In the genomic region with DNA sequence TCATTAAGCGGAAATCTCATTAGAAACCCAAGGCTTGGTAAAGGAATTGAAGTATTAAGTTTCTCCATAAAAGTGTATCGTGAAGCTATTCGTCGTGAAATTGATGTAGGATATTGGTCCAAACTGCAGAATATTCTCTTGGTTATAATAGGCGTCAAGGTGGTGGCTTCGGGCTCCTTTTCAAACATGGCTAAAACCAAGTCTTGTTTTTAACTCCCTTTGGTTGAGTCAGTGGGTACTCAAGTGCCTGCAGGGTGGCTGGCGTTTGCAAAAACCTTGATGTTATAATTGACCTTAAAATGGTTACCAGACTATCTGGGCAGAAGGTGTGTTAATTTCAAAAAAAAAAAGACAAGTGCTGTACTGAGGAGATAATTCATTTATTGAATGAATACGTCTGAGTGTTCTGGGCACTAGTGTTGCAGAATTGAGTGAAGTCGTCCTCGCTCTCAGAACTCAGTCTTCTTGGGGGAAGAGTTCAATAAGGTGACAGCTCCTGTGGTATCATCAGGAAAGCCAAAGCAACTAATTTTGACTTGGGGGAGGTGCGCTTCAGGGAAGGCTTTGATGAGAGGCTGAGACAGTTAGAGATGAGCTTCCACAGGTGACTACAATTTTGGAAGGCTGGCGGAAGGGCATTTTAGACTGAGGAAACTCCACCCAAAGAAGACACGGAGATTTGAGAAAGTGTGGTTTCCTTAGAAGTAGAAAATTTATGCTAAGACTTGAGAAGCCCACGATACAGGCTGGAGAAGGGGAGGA, we compare ENCODE assay signal across 9 cellular contexts. TPM values are rescaled to one million over a fixed set of nuclear protein-coding genes. Genes with fewer than 3 reads are reported as not detected.
DNase-seq lines count a peak whose midpoint lies in the region; ATAC-seq and TF ChIP-seq lines count a peak whose summit lies in the region.
"Had no signal": no experiment of that assay in that cellular context is flagged by ENCODE, and none has a peak within 500 bp of the region (broad histone marks: within the 10 kb centered on the region; RNA-seq: fewer than 3 reads in every experiment).

No MANE protein-coding gene starts in this region.

- WGBS in GM23248 (ENCODE audit: low coverage in 1 of 2, low lambda C conversion rate in 2 of 2, missing lambda C conversion rate in 2 of 2), 2 experiments: 36 to 39% methylated on average over 14 of the region's 14 CpGs
- 42% methylated on average over 14 of the region's 14 CpGs for WGBS in prostate gland

- H3K9me3 ChIP-seq in GM23248 (ENCODE audit: low read depth) (no peaks in the 10 kb centered on the region), SU-DHL-6 (ENCODE audit: insufficient read depth, low read length) (no peaks in the 10 kb centered on the region), prostate gland (no peaks in the 10 kb centered on the region)

- H4K20me1 ChIP-seq in GM23248 (ENCODE audit: insufficient read depth) (peaks cover 7% of the 10 kb centered on the region), SU-DHL-6 (ENCODE audit: low read depth, low read length) (peaks cover 19% of the 10 kb centered on the region; the same call in 1 of the 2 replicates)

- intact Hi-C loops in prostate gland (cut with DNase I): loop anchor here (5.0 kb wide), 1 partner anchor 57 kb away; a partner anchor contains a TSS

- no peak for TF ChIP-seq POLR2A in erythroblast (IDR thresholded peaks at IDR 0.05; ENCODE audit: low read length)
- no peak for TF ChIP-seq POLR2A in prostate gland (IDR thresholded peaks at IDR 0.05)

- H3K36me3 ChIP-seq in GM23248 (ENCODE audit: low read depth) (no peaks in the 10 kb centered on the region), SU-DHL-6 (ENCODE audit: low read length) (no peaks in the 10 kb centered on the region), prostate gland (no peaks in the 10 kb centered on the region)

- no peaks in the 10 kb centered on the region for H3K9me2 ChIP-seq in GM23248 (ENCODE audit: insufficient read depth)
- H3K9me2 ChIP-seq in SU-DHL-6 (replicated peaks; ENCODE audit: insufficient read depth, low read length): no peaks in the 10 kb centered on the region

- H3F3A ChIP-seq in GM23248 (ENCODE audit: insufficient read depth): peaks cover 37% of the 10 kb centered on the region
- peaks cover 16% of the 10 kb centered on the region; the same call in 1 of the 2 replicates for H3F3A ChIP-seq in SU-DHL-6 (ENCODE audit: insufficient read depth)

- peaks cover 57% of the 10 kb centered on the region for H3K79me2 ChIP-seq in GM23248 (ENCODE audit: insufficient read depth)
- peaks cover 44% of the 10 kb centered on the region for H3K79me2 ChIP-seq in SU-DHL-6 (ENCODE audit: insufficient read depth, low read length)

- H3K4me2 ChIP-seq in GM23248 (ENCODE audit: unreplicated experiment) (peak overlapping the region; percentile 89), SU-DHL-6 (ENCODE audit: low read depth, low read length, poor library complexity, severe bottlenecking) (peak overlapping the region; percentile 93)

- peaks cover 16% of the 10 kb centered on the region for H3K4me1 ChIP-seq in GM23248 (ENCODE audit: insufficient read depth)
- peaks cover 8% of the 10 kb centered on the region for H3K4me1 ChIP-seq in prostate gland (replicated peaks)

- H3K27ac ChIP-seq in GM23248: peak overlapping the region; percentile 65
- no peak overlapping the region for H3K27ac ChIP-seq in SU-DHL-6 (ENCODE audit: low read depth, low read length)
- peak overlapping the region; percentile 88 to 89 for H3K27ac ChIP-seq in prostate gland

- ATAC-seq in HG03521 (IDR thresholded peaks at IDR 0.05; ENCODE audit: unreplicated experiment): no peak

- H3K9ac ChIP-seq in GM23248 (peak overlapping the region; percentile 94), SU-DHL-6 (ENCODE audit: low read length) (peak overlapping the region; percentile 94)

- H2AFZ ChIP-seq in GM23248: peak overlapping the region; percentile 70
- peak overlapping the region; percentile 85 for H2AFZ ChIP-seq in SU-DHL-6 (ENCODE audit: low read depth, low read length, severe bottlenecking)

- no peak for TF ChIP-seq CTCF in SU-DHL-6 (IDR thresholded peaks at IDR 0.05; ENCODE audit: insufficient read depth, low read length, poor library complexity, severe bottlenecking)
- no peak for TF ChIP-seq CTCF in prostate gland (IDR thresholded peaks at IDR 0.05)

- no peaks in the 10 kb centered on the region for H3K27me3 ChIP-seq in GM23248 (replicated peaks; ENCODE audit: insufficient read depth)
- no peaks in the 10 kb centered on the region for H3K27me3 ChIP-seq in SU-DHL-6 (ENCODE audit: low read length)
- H3K27me3 ChIP-seq in prostate gland (replicated peaks; ENCODE audit: insufficient read depth): no peaks in the 10 kb centered on the region

- peak; percentile 15 for DNase-seq in GM23248
- peak; percentile 30 to 52 for DNase-seq in erythroblast (lab: John Stamatoyannopoulos, UW)
- DNase-seq in prostate gland (ENCODE audit: low spot score): no peak
- no peak for DNase-seq in anterior cingulate cortex (lab: John Stamatoyannopoulos, UW)
- no peak for DNase-seq in medulla oblongata (ENCODE audit: extremely low spot score)
- no peak for DNase-seq in amygdala (lab: John Stamatoyannopoulos, UW)
- DNase-seq: cortex of kidney had no signal

- H3K4me3 ChIP-seq in GM23248: peak overlapping the region; percentile 92
- peak overlapping the region; percentile 89 for H3K4me3 ChIP-seq in SU-DHL-6 (ENCODE audit: insufficient read depth, low read length, poor library complexity, severe bottlenecking)
- H3K4me3 ChIP-seq in prostate gland: peak overlapping the region; percentile 81 to 82

- in situ Hi-C loops in GM23248 (cut with MboI): no loop called here

RNA-seq across cellular contexts. Expression of a gene that starts 1.6 kb away (rescaled TPM):
- 55.4 and 63.6 TPM in 2 replicates for total RNA-seq in GM23248 (2014; rRNA removed; shearing (Covaris generic))
- polyA plus RNA-seq in GM23248 (2016; fragmentation: Nextera tagmentation; extraction: Ambion mirVana): 41.8 and 44.1 TPM in 2 replicates
- total RNA-seq in prostate gland: 10 to 100 TPM; 33.1 to 67.5 TPM

RNA-seq across cellular contexts. Expression of a gene that starts 58.9 kb away (rescaled TPM):
- total RNA-seq in GM23248 (2014; rRNA removed; shearing (Covaris generic)): 35.7 and 37.8 TPM in 2 replicates
- 49.8 and 56.1 TPM in 2 replicates for polyA plus RNA-seq in GM23248 (2016; fragmentation: Nextera tagmentation; extraction: Ambion mirVana)
- total RNA-seq in prostate gland: 10 to 100 TPM; 10.8 to 34.7 TPM

Comparison
In these comparisons a context has a peak if more than half of its experiments do, and no peak if none do; other contexts are left out.
1. DNase-seq: peak in GM23248 (single experiment) and erythroblast (2 of 2); none in prostate gland (single experiment), anterior cingulate cortex (0 of 58), medulla oblongata (single experiment) and amygdala (0 of 56).
2. Peak in every context shown above with its lines, with median percentiles within 50 percentile points of each other: H3K4me3 ChIP-seq.